In genomic region chr11:60880635-60881282, GRCh38 we compare ENCODE assay signal across 1 cellular context.
TF ChIP-seq lines count a peak whose summit lies in the region.

No MANE protein-coding gene starts in this region.

TF ChIP-seq in HepG2, 621 proteins besides CTCF, POLR2A, EP300 and RAD21 (continued from another document and continues in another):
- TF ChIP-seq TIGD3 (CRISPR knock-in tag; IDR thresholded peaks at IDR 0.05; ENCODE audit: borderline replicate concordance): no peak
- peak; percentile 71; the same call in 1 of the 2 replicates for TF ChIP-seq SALL2 (CRISPR knock-in tag; IDR thresholded peaks at IDR 0.05)
- TF ChIP-seq ZNF280D (CRISPR knock-in tag; IDR thresholded peaks at IDR 0.05): peak; percentile 90; the same call in 1 of the 2 replicates
- TF ChIP-seq MTA3 (CRISPR knock-in tag; IDR thresholded peaks at IDR 0.05): no peak
- TF ChIP-seq RFXANK (CRISPR knock-in tag; IDR thresholded peaks at IDR 0.05): 0 out of 2 replicates have a peak, but pooled peaks have one; percentile 48
- TF ChIP-seq ZNF567 (CRISPR knock-in tag; IDR thresholded peaks at IDR 0.05; ENCODE audit: borderline replicate concordance): peak; percentile 73
- peak; percentile 81; the same call in 1 of the 2 replicates for TF ChIP-seq JUND (CRISPR knock-in tag; IDR thresholded peaks at IDR 0.05)
- no peak for TF ChIP-seq KLF12 (CRISPR knock-in tag; IDR thresholded peaks at IDR 0.05; ENCODE audit: borderline replicate concordance)
- TF ChIP-seq ZBTB34 (CRISPR knock-in tag; IDR thresholded peaks at IDR 0.05): peak; percentile 60; the same call in 1 of the 2 replicates
- no peak for TF ChIP-seq NPAS2 (CRISPR knock-in tag; IDR thresholded peaks at IDR 0.05; ENCODE audit: borderline replicate concordance)
- TF ChIP-seq NR1H2 (CRISPR knock-in tag; IDR thresholded peaks at IDR 0.05; ENCODE audit: borderline replicate concordance, low read depth): no peak; the same call in 1 of the 2 replicates
- no peak for TF ChIP-seq ZBTB1 (CRISPR knock-in tag; IDR thresholded peaks at IDR 0.05; ENCODE audit: borderline replicate concordance)
- TF ChIP-seq BCL3 (CRISPR knock-in tag; IDR thresholded peaks at IDR 0.05): no peak
- TF ChIP-seq ZNF557 (CRISPR knock-in tag; IDR thresholded peaks at IDR 0.05): no peak
- peak; percentile 88 for TF ChIP-seq KAT8 (CRISPR knock-in tag; IDR thresholded peaks at IDR 0.05)
- no peak for TF ChIP-seq ZNF616 (CRISPR knock-in tag; IDR thresholded peaks at IDR 0.05; ENCODE audit: low read depth)
- TF ChIP-seq TBX2 (CRISPR knock-in tag; IDR thresholded peaks at IDR 0.05; ENCODE audit: borderline replicate concordance): peak; percentile 100
- no peak for TF ChIP-seq ELK4 (CRISPR knock-in tag; IDR thresholded peaks at IDR 0.05; ENCODE audit: borderline replicate concordance)
- TF ChIP-seq ZNF607 (CRISPR knock-in tag; IDR thresholded peaks at IDR 0.05; ENCODE audit: borderline replicate concordance): 0 out of 2 replicates have a peak, but pooled peaks have one; percentile 48
- 0 out of 2 replicates have a peak, but pooled peaks have one; percentile 49 for TF ChIP-seq KLF6 (CRISPR knock-in tag; IDR thresholded peaks at IDR 0.05)
- no peak for TF ChIP-seq SIN3B (IDR thresholded peaks at IDR 0.05; ENCODE audit: low read length)
- no peak for TF ChIP-seq ZNF75D (CRISPR knock-in tag; IDR thresholded peaks at IDR 0.05; ENCODE audit: borderline replicate concordance)
- peak; percentile 77 for TF ChIP-seq BORCS8-MEF2B (CRISPR knock-in tag; IDR thresholded peaks at IDR 0.05)
- TF ChIP-seq CERS6 (CRISPR knock-in tag; IDR thresholded peaks at IDR 0.05): no peak
- TF ChIP-seq ATAD3A (CRISPR knock-in tag; IDR thresholded peaks at IDR 0.05): no peak
- peak; percentile 99 for TF ChIP-seq SIX4 (CRISPR knock-in tag; IDR thresholded peaks at IDR 0.05)
- TF ChIP-seq U2AF1 (optimal IDR thresholded peaks at IDR 0.05; ENCODE audit: low read depth, low read length): no peak
- TF ChIP-seq HMGXB4 (CRISPR knock-in tag; IDR thresholded peaks at IDR 0.05; ENCODE audit: borderline replicate concordance in 1 of 2, low read depth in 1 of 2): peak; percentile 25 to 63; a peak in 1 of 4 replicates
- TF ChIP-seq ZNF749 (CRISPR knock-in tag; IDR thresholded peaks at IDR 0.05; ENCODE audit: borderline replicate concordance): peak; percentile 85; the same call in 1 of the 2 replicates
- no peak for TF ChIP-seq PHF20 (CRISPR knock-in tag; IDR thresholded peaks at IDR 0.05)
- TF ChIP-seq ZNF7 (CRISPR knock-in tag; IDR thresholded peaks at IDR 0.05): no peak
- peak; percentile 82; the same call in 1 of the 2 replicates for TF ChIP-seq ZBTB25 (CRISPR knock-in tag; IDR thresholded peaks at IDR 0.05)
- TF ChIP-seq FOXC1 (CRISPR knock-in tag; IDR thresholded peaks at IDR 0.05; ENCODE audit: borderline replicate concordance): no peak
- TF ChIP-seq THAP11 (CRISPR knock-in tag; IDR thresholded peaks at IDR 0.05): peak; percentile 85
- TF ChIP-seq SMARCE1 (IDR thresholded peaks at IDR 0.05; ENCODE audit: borderline replicate concordance): no peak
- no peak for TF ChIP-seq ZNF782 (CRISPR knock-in tag; IDR thresholded peaks at IDR 0.05; ENCODE audit: borderline replicate concordance)
- TF ChIP-seq ZNF879 (CRISPR knock-in tag; IDR thresholded peaks at IDR 0.05): no peak
- peak; percentile 85 for TF ChIP-seq ZNF746 (CRISPR knock-in tag; IDR thresholded peaks at IDR 0.05)
- TF ChIP-seq ZNF318 (CRISPR knock-in tag; IDR thresholded peaks at IDR 0.05): peak; percentile 87
- TF ChIP-seq ZNF713 (CRISPR knock-in tag; IDR thresholded peaks at IDR 0.05): 0 out of 2 replicates have a peak, but pooled peaks have one; percentile 29
- TF ChIP-seq PTBP1 (IDR thresholded peaks at IDR 0.05; ENCODE audit: low read depth, low read length, poor library complexity, severe bottlenecking): no peak
- no peak for TF ChIP-seq POLR2AphosphoS2 (IDR thresholded peaks at IDR 0.05; ENCODE audit: low read depth, low read length)
- TF ChIP-seq ZNF30 (CRISPR knock-in tag; IDR thresholded peaks at IDR 0.05): no peak
